ENCODE assay signal across 1 cellular context in genomic region chr1:201469645-201470074, GRCh38.
TF ChIP-seq lines count a peak whose summit lies in the region.

No MANE protein-coding gene starts in this region.

TF ChIP-seq in endothelial cell of umbilical vein, 7 proteins besides CTCF, POLR2A, EP300 and RAD21:
- no peak for TF ChIP-seq EZH2 (IDR thresholded peaks at IDR 0.05; ENCODE audit: borderline replicate concordance, low read depth, low read length, severe bottlenecking)
- no peak for TF ChIP-seq MYC (IDR thresholded peaks at IDR 0.05; ENCODE audit: low read depth, low read length)
- TF ChIP-seq, protein P1, sequence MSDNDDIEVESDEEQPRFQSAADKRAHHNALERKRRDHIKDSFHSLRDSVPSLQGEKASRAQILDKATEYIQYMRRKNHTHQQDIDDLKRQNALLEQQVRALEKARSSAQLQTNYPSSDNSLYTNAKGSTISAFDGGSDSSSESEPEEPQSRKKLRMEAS (IDR thresholded peaks at IDR 0.05; ENCODE audit: insufficient read depth, insufficient read length) = no peak
- TF ChIP-seq POLR2AphosphoS5 (IDR thresholded peaks at IDR 0.05; ENCODE audit: insufficient read depth, low read depth, low read length) = no peak
- TF ChIP-seq GATA2 (IDR thresholded peaks at IDR 0.05; ENCODE audit: insufficient read depth, insufficient read length, low read depth, low read length) = no peak
- TF ChIP-seq JUN (IDR thresholded peaks at IDR 0.05; ENCODE audit: borderline replicate concordance, insufficient read depth, insufficient read length, low read depth) = no peak
- no peak for TF ChIP-seq FOS (IDR thresholded peaks at IDR 0.05; ENCODE audit: borderline replicate concordance, insufficient read depth, low read length)
